In the genomic region with DNA sequence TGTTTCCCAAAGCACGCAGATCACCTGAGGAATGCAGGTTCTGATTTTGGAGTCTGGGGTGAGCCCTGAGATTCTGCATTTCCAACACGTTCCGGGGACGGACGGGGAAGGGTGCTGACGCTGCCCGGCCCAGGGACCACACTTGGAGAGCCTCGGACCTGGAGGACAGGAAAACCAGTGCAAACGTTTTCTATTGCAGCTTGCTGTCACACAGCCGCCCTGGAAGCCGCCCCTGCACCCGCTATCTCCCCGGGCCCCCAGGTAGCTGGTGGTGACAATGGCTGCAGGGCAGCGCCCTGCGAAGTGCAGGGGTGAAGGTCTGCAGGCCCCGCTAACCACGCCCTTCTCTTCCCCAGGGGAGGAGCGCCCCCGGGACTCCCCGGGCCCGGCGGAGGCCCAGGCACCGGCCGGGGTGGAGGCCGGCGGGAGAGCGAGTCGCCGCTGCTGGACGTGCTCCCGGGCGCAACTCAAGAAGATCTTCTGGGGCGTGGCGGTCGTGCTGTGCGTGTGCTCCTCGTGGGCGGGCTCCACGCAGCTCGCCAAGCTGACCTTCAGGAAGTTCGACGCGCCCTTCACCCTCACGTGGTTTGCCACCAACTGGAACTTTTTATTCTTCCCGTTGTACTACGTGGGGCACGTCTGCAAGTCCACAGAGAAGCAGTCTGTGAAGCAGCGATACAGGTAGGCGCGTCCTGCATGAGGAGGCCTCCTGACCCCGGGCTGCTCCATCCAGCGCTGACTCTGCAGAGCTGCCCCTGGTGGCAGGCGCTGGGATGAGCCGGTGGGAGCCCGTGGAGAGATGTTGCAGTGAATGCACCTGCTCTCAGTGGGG, we compare ENCODE assay signal across 10 cellular contexts.
DNase-seq lines count a peak whose midpoint lies in the region; ATAC-seq and TF ChIP-seq lines count a peak whose summit lies in the region.
"Had no signal": no experiment of that assay in that cellular context is flagged by ENCODE, and none has a peak within 500 bp of the region (broad histone marks: within the 10 kb centered on the region; RNA-seq: fewer than 3 reads in every experiment).

No MANE protein-coding gene starts in this region.

- intact Hi-C loops in IMR-90 (cut with micrococcal nuclease), result no loop called here
- intact Hi-C loops in dendritic cell treated with granulocyte-macrophage colony-stimulating factor and Interleukin-4, amounts not matched to agents 40 ng/mL and 50 ng/mL, for 4 days (cut with micrococcal nuclease), result no loop called here

- H4K8ac ChIP-seq in IMR-90 (ENCODE audit: low read depth in 2 of 2, low read length in 2 of 2), result no peak overlapping the region

- H3K79me1 ChIP-seq in IMR-90 (ENCODE audit: low read depth in 1 of 2, low read length in 2 of 2), result no peaks in the 10 kb centered on the region

- no peak overlapping the region for H2AK9ac ChIP-seq in IMR-90 (replicated peaks; ENCODE audit: low read depth, low read length, poor library complexity)

- H3K9me3 ChIP-seq in IMR-90 (ENCODE audit: control insufficient read depth, insufficient read depth, low read length) (no peaks in the 10 kb centered on the region), thymus (ENCODE audit: control insufficient read depth) (no peaks in the 10 kb centered on the region)

- H2AFZ ChIP-seq in IMR-90 (replicated peaks; ENCODE audit: low read length, poor library complexity), result peak overlapping the region; percentile 38

- no peak overlapping the region for H2BK5ac ChIP-seq in IMR-90 (ENCODE audit: low read depth, low read length, poor library complexity, severe bottlenecking)

- H3K4me3 ChIP-seq in IMR-90 (ENCODE audit: insufficient read depth, low read depth, low read length) (no peak overlapping the region), thymus (ENCODE audit: low read length) (peak overlapping the region; percentile 36)

- no peak for DNase-seq in activated T-cell treated with anti-CD3 and anti-CD28 coated beads, Interleukin-2, amount 50 U/mL, for 4 hours
- no peak for DNase-seq in activated T-cell treated with anti-CD3 and anti-CD28 coated beads, Interleukin-2, amount 50 U/mL, for 1 hour
- DNase-seq in IMR-90, result no peak
- DNase-seq in NCI-H510A (lab: John Stamatoyannopoulos, UW), result no peak
- no peak for DNase-seq in NCI-H1105 treated with DMSO at 0.1 percent for 48 hours (lab: John Stamatoyannopoulos, UW)
- no peak for DNase-seq in NCI-H82 (lab: John Stamatoyannopoulos, UW)
- DNase-seq: amniotic stem cell had no signal

- H3K4me1 ChIP-seq in IMR-90 (ENCODE audit: control insufficient read depth, insufficient read depth, low read length), result no peaks in the 10 kb centered on the region
- peaks cover 3% of the 10 kb centered on the region for H3K4me1 ChIP-seq in thymus (ENCODE audit: control insufficient read depth, insufficient read depth, low read length)

- H3K14ac ChIP-seq in IMR-90 (replicated peaks; ENCODE audit: low read depth, low read length), result no peak overlapping the region

- no peak overlapping the region for H3K4ac ChIP-seq in IMR-90 (ENCODE audit: low read depth, low read length)

- no peak overlapping the region for H2BK15ac ChIP-seq in IMR-90 (ENCODE audit: low read depth, low read length)

- no peak overlapping the region for H2BK20ac ChIP-seq in IMR-90 (ENCODE audit: low read depth, low read length)

- no TSS peak for BruUV-seq in IMR-90 (replicated peaks; lab: Mats Ljungman, UMichigan)

- no peak overlapping the region for H2BK120ac ChIP-seq in IMR-90 (ENCODE audit: low read depth, low read length)

- H4K91ac ChIP-seq in IMR-90 (ENCODE audit: insufficient read depth, low read depth, low read length), result no peak overlapping the region

- POLR2A ChIA-PET in IMR-90 (lab: Charles Lee; ENCODE audit: unreplicated experiment), result no interaction called here

- ATAC-seq in activated T-cell treated with anti-CD3 and anti-CD28 coated beads, Interleukin-2, amount 50 U/mL, for 4 hours, result peak; percentile 66 to 72
- no peak for ATAC-seq in IMR-90 (ENCODE audit: low read depth)

- no peak overlapping the region for H3K18ac ChIP-seq in IMR-90 (ENCODE audit: low read depth, low read length)

- no peak overlapping the region for H2AK5ac ChIP-seq in IMR-90 (ENCODE audit: low read depth, low read length)

- TF ChIP-seq CTCF in IMR-90 (conservative IDR thresholded peaks at IDR 0.05; ENCODE audit: low read depth, low read length), result no peak

- H3K36me3 ChIP-seq in IMR-90 (ENCODE audit: control insufficient read depth, insufficient read depth, low read length), result no peaks in the 10 kb centered on the region
- no peaks in the 10 kb centered on the region for H3K36me3 ChIP-seq in thymus (ENCODE audit: control insufficient read depth, insufficient read depth)

- in situ Hi-C loops in IMR-90 (cut with MboI; ENCODE audit: low sequenced_read_pairs), result no loop called here

- H3K27me3 ChIP-seq in IMR-90 (ENCODE audit: control insufficient read depth, insufficient read depth, low read length) (peaks cover 4% of the 10 kb centered on the region; the same call in 1 of the 2 replicates), thymus (ENCODE audit: control insufficient read depth, insufficient read depth) (no peaks in the 10 kb centered on the region)

- H3K4me1 Mint-ChIP-seq in activated T-cell treated with anti-CD3 and anti-CD28 coated beads, Interleukin-2, amount 50 U/mL, for 4 hours (ENCODE audit: low read depth), result peaks cover 16% of the 10 kb centered on the region
- H3K4me1 Mint-ChIP-seq in dendritic cell treated with granulocyte-macrophage colony-stimulating factor and Interleukin-4, amounts not matched to agents 40 ng/mL and 50 ng/mL, for 4 days (ENCODE audit: low read depth), result peaks cover 15% of the 10 kb centered on the region

- no peaks in the 10 kb centered on the region for H3K36me3 Mint-ChIP-seq in activated T-cell treated with anti-CD3 and anti-CD28 coated beads, Interleukin-2, amount 50 U/mL, for 4 hours (ENCODE audit: insufficient read depth)
- H3K36me3 Mint-ChIP-seq in dendritic cell treated with granulocyte-macrophage colony-stimulating factor and Interleukin-4, amounts not matched to agents 40 ng/mL and 50 ng/mL, for 4 days (ENCODE audit: low read depth), result peaks cover 8% of the 10 kb centered on the region
- H3K36me3 Mint-ChIP-seq: IgD-negative memory B cell had no signal

- H3K9me1 ChIP-seq in IMR-90 (ENCODE audit: insufficient read depth, low read length), result no peaks in the 10 kb centered on the region

- dilution Hi-C loops in IMR-90 (cut with HindIII; ENCODE audit: low sequenced_read_pairs, unreplicated experiment), result no loop called here

- peaks cover 3% of the 10 kb centered on the region for H3K27me3 Mint-ChIP-seq in activated T-cell treated with anti-CD3 and anti-CD28 coated beads, Interleukin-2, amount 50 U/mL, for 4 hours (ENCODE audit: low read depth)
- H3K27me3 Mint-ChIP-seq in dendritic cell treated with granulocyte-macrophage colony-stimulating factor and Interleukin-4, amounts not matched to agents 40 ng/mL and 50 ng/mL, for 4 days, result peaks cover 64% of the 10 kb centered on the region

- TF ChIP-seq RAD21 in IMR-90 (IDR thresholded peaks at IDR 0.05; ENCODE audit: low read length), result no peak

- H3K9ac ChIP-seq in IMR-90 (ENCODE audit: low read depth, low read length), result no peak overlapping the region

- H3K23ac ChIP-seq in IMR-90 (ENCODE audit: low read depth, low read length), result no peak overlapping the region

- H3K9me3 Mint-ChIP-seq in activated T-cell treated with anti-CD3 and anti-CD28 coated beads, Interleukin-2, amount 50 U/mL, for 4 hours, result no peaks in the 10 kb centered on the region
- no peaks in the 10 kb centered on the region for H3K9me3 Mint-ChIP-seq in dendritic cell treated with granulocyte-macrophage colony-stimulating factor and Interleukin-4, amounts not matched to agents 40 ng/mL and 50 ng/mL, for 4 days
- H3K9me3 Mint-ChIP-seq: IgD-negative memory B cell had no signal

- no peak overlapping the region for H3K27ac ChIP-seq in IMR-90 (ENCODE audit: insufficient read depth, low read length)
- H3K27ac ChIP-seq in thymus (ENCODE audit: low read depth), result no peak overlapping the region

- no peak overlapping the region for H3K56ac ChIP-seq in IMR-90 (ENCODE audit: extremely low read depth, insufficient read depth, low read length)

- no peak overlapping the region for H3K4me3 Mint-ChIP-seq in activated T-cell treated with anti-CD3 and anti-CD28 coated beads, Interleukin-2, amount 50 U/mL, for 4 hours
- peak overlapping the region; percentile 30 for H3K4me3 Mint-ChIP-seq in dendritic cell treated with granulocyte-macrophage colony-stimulating factor and Interleukin-4, amounts not matched to agents 40 ng/mL and 50 ng/mL, for 4 days

- no peak overlapping the region for H3K27ac Mint-ChIP-seq in dendritic cell treated with granulocyte-macrophage colony-stimulating factor and Interleukin-4, amounts not matched to agents 40 ng/mL and 50 ng/mL, for 4 days

- CTCF ChIA-PET in IMR-90 (lab: Yijun Ruan, JAX), result no interaction called here

- no peak overlapping the region for H3K4me2 ChIP-seq in IMR-90 (ENCODE audit: low read depth, low read length)

- WGBS in IMR-90 (ENCODE audit: extremely low coverage in 2 of 2, insufficient read length in 1 of 2), 2 experiments, result 72% methylated on average over 33 of the region's 55 CpGs; no CpG with 5 or more reads in 1 of the 2 experiments
- 64% methylated on average over 55 of the region's 55 CpGs for WGBS in thymus

- H4K5ac ChIP-seq in IMR-90 (ENCODE audit: low read depth, low read length), result no peak overlapping the region

- no peak for TF ChIP-seq POLR2A in IMR-90 (IDR thresholded peaks at IDR 0.05; ENCODE audit: low read depth, low read length)

- H4K20me1 ChIP-seq in IMR-90 (ENCODE audit: insufficient read depth, low read length), result no peaks in the 10 kb centered on the region

TF ChIP-seq in IMR-90, 13 proteins besides CTCF, POLR2A, EP300 and RAD21:
- no peak for TF ChIP-seq FOS (IDR thresholded peaks at IDR 0.05; ENCODE audit: low read depth, low read length)
- no peak for TF ChIP-seq BHLHE40 (IDR thresholded peaks at IDR 0.05; ENCODE audit: low read depth, low read length)
- TF ChIP-seq, protein P1, sequence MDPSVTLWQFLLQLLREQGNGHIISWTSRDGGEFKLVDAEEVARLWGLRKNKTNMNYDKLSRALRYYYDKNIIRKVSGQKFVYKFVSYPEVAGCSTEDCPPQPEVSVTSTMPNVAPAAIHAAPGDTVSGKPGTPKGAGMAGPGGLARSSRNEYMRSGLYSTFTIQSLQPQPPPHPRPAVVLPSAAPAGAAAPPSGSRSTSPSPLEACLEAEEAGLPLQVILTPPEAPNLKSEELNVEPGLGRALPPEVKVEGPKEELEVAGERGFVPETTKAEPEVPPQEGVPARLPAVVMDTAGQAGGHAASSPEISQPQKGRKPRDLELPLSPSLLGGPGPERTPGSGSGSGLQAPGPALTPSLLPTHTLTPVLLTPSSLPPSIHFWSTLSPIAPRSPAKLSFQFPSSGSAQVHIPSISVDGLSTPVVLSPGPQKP (IDR thresholded peaks at IDR 0.05; ENCODE audit: borderline replicate concordance, low read depth, low read length), result no peak
